ENCODE assay signal across 22 cellular contexts in the genomic region with DNA sequence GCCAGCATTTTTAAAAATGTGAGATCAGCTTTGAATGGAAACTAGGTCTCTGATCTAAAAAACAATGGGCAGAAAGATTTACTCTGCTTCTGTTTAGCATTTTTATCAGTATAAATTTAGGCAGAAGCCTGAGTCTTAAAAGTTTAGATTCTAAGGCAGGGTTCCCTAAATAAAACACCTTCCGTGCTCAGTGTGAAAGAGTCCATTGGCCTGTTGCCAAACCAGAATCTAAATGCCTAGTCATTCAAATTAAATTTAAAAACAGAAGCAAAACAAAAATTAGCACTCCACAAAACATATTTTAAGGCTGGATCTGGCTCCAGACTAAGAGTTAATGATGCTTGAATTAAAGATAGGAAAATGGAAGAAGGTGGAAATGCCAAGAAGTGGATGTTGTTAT. TPM values are rescaled to one million over a fixed set of nuclear protein-coding genes. Genes with fewer than 3 reads are reported as not detected.
DNase-seq lines count a peak whose midpoint lies in the region; ATAC-seq and TF ChIP-seq lines count a peak whose summit lies in the region.
"Had no signal": no experiment of that assay in that cellular context is flagged by ENCODE, and none has a peak within 500 bp of the region (broad histone marks: within the 10 kb centered on the region; RNA-seq: fewer than 3 reads in every experiment).

No MANE protein-coding gene starts in this region.

- H3K36me3 ChIP-seq in KMS-11 (ENCODE audit: insufficient read depth), result no peaks in the 10 kb centered on the region
- no peaks in the 10 kb centered on the region for H3K36me3 ChIP-seq in mesodermal cell (ENCODE audit: control insufficient read depth, insufficient read depth, low read length)
- H3K36me3 ChIP-seq: BLaER1 treated with 17β-estradiol and CSF1 and Interleukin-3, amounts not matched to agents 10 nM and 100 nM; thoracic aorta had no signal

- no peak overlapping the region for H3K9ac ChIP-seq in KMS-11
- H3K9ac ChIP-seq: BLaER1 treated with 17β-estradiol and CSF1 and Interleukin-3, amounts not matched to agents 10 nM and 100 nM had no signal

- H3K4me2 ChIP-seq in KMS-11, result peak overlapping the region; percentile 29

- no peak overlapping the region for H3K27ac ChIP-seq in KMS-11
- H3K27ac ChIP-seq in mesodermal cell (ENCODE audit: low read depth, low read length, severe bottlenecking), result peak overlapping the region; percentile 17
- H3K27ac ChIP-seq: BLaER1 treated with 17β-estradiol and CSF1 and Interleukin-3, amounts not matched to agents 10 nM and 100 nM had no signal

- no peak for TF ChIP-seq CTCF in KMS-11 (conservative IDR thresholded peaks at IDR 0.05; ENCODE audit: low read depth, low read length)

- H3K9me3 ChIP-seq in mesodermal cell (ENCODE audit: control insufficient read depth, low read length), result no peaks in the 10 kb centered on the region
- H3K9me3 ChIP-seq: BLaER1 treated with 17β-estradiol and CSF1 and Interleukin-3, amounts not matched to agents 10 nM and 100 nM; thoracic aorta had no signal

- H4K20me1 ChIP-seq in KMS-11 (ENCODE audit: insufficient read depth), result no peaks in the 10 kb centered on the region
- H4K20me1 ChIP-seq: BLaER1 treated with 17β-estradiol and CSF1 and Interleukin-3, amounts not matched to agents 10 nM and 100 nM had no signal

- H3K4me3 ChIP-seq in KMS-11 (IDR thresholded peaks at IDR 0.05; ENCODE audit: insufficient read depth, low read depth, low read length) (no peak overlapping the region), mesodermal cell (ENCODE audit: extremely low read depth, insufficient read depth, low read length, poor library complexity, severe bottlenecking) (no peak overlapping the region)
- H3K4me3 ChIP-seq: BLaER1 treated with 17β-estradiol and CSF1 and Interleukin-3, amounts not matched to agents 10 nM and 100 nM; thoracic aorta had no signal

- H3K79me2 ChIP-seq in KMS-11 (ENCODE audit: insufficient read depth, low read depth), result no peaks in the 10 kb centered on the region

- peaks cover 23% of the 10 kb centered on the region for H3K4me1 ChIP-seq in KMS-11 (ENCODE audit: low read depth, poor library complexity, severe bottlenecking)
- no peaks in the 10 kb centered on the region for H3K4me1 ChIP-seq in mesodermal cell (ENCODE audit: control insufficient read depth, insufficient read depth, low read length, poor library complexity, severe bottlenecking)

- WGBS in mesodermal cell (ENCODE audit: insufficient coverage in 2 of 2), 2 experiments, result 80 to 100% methylated on average over 1 of the region's 1 CpG

- no peak for ATAC-seq in HG02678 (IDR thresholded peaks at IDR 0.05; ENCODE audit: unreplicated experiment)
- no peak for ATAC-seq in stimulated activated naive CD8-positive, alpha-beta T cell treated with anti-CD3 and anti-CD28 coated beads, Interleukin-15, Interleukin-2, amounts not matched to agents 100 U/mL and 50 U/mL, for 24 hours
- ATAC-seq: left lobe of liver; stimulated activated effector memory CD8-positive, alpha-beta T cell treated with anti-CD3 and anti-CD28 coated beads, Interleukin-12 subunit alpha, Interleukin-12 subunit beta, amount 100 ng/mL, for 72 hours; T-cell had no signal

- H2AFZ ChIP-seq in KMS-11 (ENCODE audit: low read depth), result peak overlapping the region; percentile 35; the same call in 1 of the 2 replicates

- H3K27me3 ChIP-seq in KMS-11 (ENCODE audit: insufficient read depth, low read depth), result no peaks in the 10 kb centered on the region
- H3K27me3 ChIP-seq: BLaER1 treated with 17β-estradiol and CSF1 and Interleukin-3, amounts not matched to agents 10 nM and 100 nM had no signal

- peak; percentile 17 for DNase-seq in NCI-H2196 (lab: John Stamatoyannopoulos, UW; ENCODE audit: unreplicated experiment)
- DNase-seq in NCI-H2196 treated with DMSO at 0.1 percent for 48 hours (lab: John Stamatoyannopoulos, UW; ENCODE audit: unreplicated experiment), result no peak
- peak; percentile 59 for DNase-seq in amniotic epithelial cell (ENCODE audit: low read depth)
- no peak for DNase-seq in NCI-H1694 treated with DMSO at 0.1 percent for 48 hours (lab: John Stamatoyannopoulos, UW)
- no peak for DNase-seq in stimulated activated naive CD8-positive, alpha-beta T cell treated with anti-CD3 and anti-CD28 coated beads, Interleukin-15, Interleukin-2, amounts not matched to agents 100 U/mL and 50 U/mL, for 24 hours
- DNase-seq: activated CD4-positive, alpha-beta T cell treated with anti-CD3 and anti-CD28 coated beads, Interleukin-2, amount 50 U/mL, for 1 hour; activated gamma-delta T cell; DMS53; endodermal cell; GOT3; NCI-H1048; NCI-H2171 treated with DMSO at 0.1 percent for 48 hours; stimulated activated CD4-positive, alpha-beta T cell treated with anti-CD3 and anti-CD28 coated beads, Interleukin-15, amount 100 ng/mL, for 24 hours; T-cell had no signal

RNA-seq across cellular contexts. Expression of gene TYRP1, which starts 4.5 kb away (rescaled TPM):
- polyA plus RNA-seq in mesodermal cell (2013, experiment 1 of 2), result 2.8 TPM
- polyA plus RNA-seq in mesodermal cell (2013, experiment 2 of 2), result 4.9 TPM
- polyA plus RNA-seq: IgD-negative memory B cell had no signal

Comparison
In these comparisons a context has a peak if more than half of its experiments do, and no peak if none do; other contexts are left out.
1. DNase-seq: peak in NCI-H2196 (single experiment) and amniotic epithelial cell (single experiment); none in NCI-H2196 treated with DMSO at 0.1 percent for 48 hours (single experiment), NCI-H1694 treated with DMSO at 0.1 percent for 48 hours (single experiment) and stimulated activated naive CD8-positive, alpha-beta T cell treated with anti-CD3 and anti-CD28 coated beads, Interleukin-15, Interleukin-2, amounts not matched to agents 100 U/mL and 50 U/mL, for 24 hours (single experiment).